25 cellular contexts compared by ENCODE assay signal in genomic region chr4:65954416-65954815, GRCh38.
"Had no signal": no experiment of that assay in that cellular context is flagged by ENCODE, and none has a peak within 500 bp of the region (broad histone marks: within the 10 kb centered on the region; RNA-seq: fewer than 3 reads in every experiment).

No MANE protein-coding gene starts in this region.

- H3K27ac ChIP-seq: breast epithelium, SJCRH30, VCaP had no signal

- H3K4me3 ChIP-seq: breast epithelium, SJCRH30 had no signal

- H3K4me1 ChIP-seq: breast epithelium, SJCRH30 had no signal

- H3K9me3 ChIP-seq: breast epithelium, SJCRH30, SK-N-SH had no signal

- H3K27me3 ChIP-seq: breast epithelium, SJCRH30 had no signal

- H3K36me3 ChIP-seq: breast epithelium, SJCRH30 had no signal

- DNase-seq: activated CD4-positive, alpha-beta memory T cell treated with anti-CD3 and anti-CD28 coated beads for 36 hours; activated CD4-positive, alpha-beta T cell treated with anti-CD3 and anti-CD28 coated beads, Interleukin-2, amount 10 ng/mL, durations not matched to agents 7 days and 5 days; activated CD4-positive, CD25-positive, alpha-beta regulatory T cell; activated gamma-delta T cell treated with Interleukin-2 at 50 U/mL for 16 hours; activated naive CD4-positive, alpha-beta T cell treated with anti-CD3 and anti-CD28 coated beads, Interleukin-2, amount 10 ng/mL, durations not matched to agents 7 days and 5 days; activated naive CD8-positive, alpha-beta T cell treated with anti-CD3 and anti-CD28 coated beads for 36 hours; activated T-cell treated with anti-CD3 and anti-CD28 coated beads for 4 hours; activated T-cell treated with anti-CD3 and anti-CD28 coated beads, Interleukin-2, amount 50 U/mL, for 72 hours; anterior cingulate cortex; KG1; NCI-H1092; NCI-H1417; NCI-H1930; NCI-H2171; NCI-H2227 treated with DMSO at 0.1 percent for 48 hours; NCI-H526; NCI-H82; Right ventricle myocardium superior; RPMI8226; SJCRH30; SK-N-SH; T-helper 1 cell had no signal

- ATAC-seq: activated T-cell treated with anti-CD3 and anti-CD28 coated beads, Interleukin-2, amount 50 U/mL, for 72 hours; Panc1 had no signal
